ENCODE assay signal across 8 cellular contexts in the genomic region with DNA sequence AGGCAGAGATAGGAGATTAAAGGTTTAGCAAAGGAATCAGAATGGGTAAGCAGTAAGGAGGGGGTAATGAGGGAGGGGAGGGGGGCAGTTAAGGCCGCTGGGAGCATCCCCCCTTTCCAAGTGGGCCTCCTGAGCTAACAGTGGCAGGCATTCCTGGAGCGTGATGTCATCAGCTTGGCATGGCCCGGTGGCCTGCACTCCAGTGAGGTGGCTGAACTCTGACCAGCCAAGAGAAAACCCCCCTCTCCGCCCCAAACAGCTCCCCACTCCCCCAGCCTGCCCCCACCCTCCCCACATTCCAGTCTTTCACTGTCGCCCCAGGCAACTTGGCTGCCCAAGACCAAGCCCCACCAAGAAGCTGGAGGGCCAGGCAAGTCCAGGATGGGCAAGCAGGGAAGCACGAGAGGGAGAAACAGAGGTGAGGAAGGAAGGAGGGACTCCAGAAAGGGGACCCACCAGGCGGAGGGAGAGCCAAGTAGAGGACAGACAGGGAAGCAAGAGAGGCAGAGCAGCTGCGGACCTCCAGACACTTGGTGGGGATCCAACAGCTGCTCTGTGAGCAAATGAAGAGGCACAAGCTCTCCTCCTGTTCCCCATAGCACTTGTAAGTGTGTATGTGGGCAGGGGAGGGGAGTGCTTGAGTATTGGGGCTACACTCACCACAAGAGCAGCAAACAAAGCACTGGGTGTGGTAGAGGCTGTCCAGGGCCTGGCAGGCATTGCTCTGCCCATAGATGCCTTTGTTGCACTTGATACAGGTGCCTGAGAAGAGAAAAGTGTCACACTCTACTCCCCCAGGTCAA. TPM values are rescaled to one million over a fixed set of nuclear protein-coding genes. Genes with fewer than 3 reads are reported as not detected.
A peak's percentile ranks its signal among the peaks of the same experiment; 100 is the strongest.
DNase-seq lines count a peak whose midpoint lies in the region; ATAC-seq and TF ChIP-seq lines count a peak whose summit lies in the region.

No MANE protein-coding gene starts in this region.

- no peaks in the 10 kb centered on the region for H3K27me3 Mint-ChIP-seq in Caco-2 (ENCODE audit: insufficient read depth, unreplicated experiment)

- BruUV-seq in Caco-2 (replicated peaks; lab: Mats Ljungman, UMichigan): no TSS peak

- H3K4me1 ChIP-seq in Caco-2 (peaks cover 58% of the 10 kb centered on the region), NT2/D1 (ENCODE audit: insufficient read depth, insufficient read length) (peaks cover 29% of the 10 kb centered on the region), neuron (ENCODE audit: insufficient read depth, low read length) (peaks cover 49% of the 10 kb centered on the region)

- H3K4me3 ChIP-seq in Caco-2 (ENCODE audit: low read depth, low read length) (peak overlapping the region; percentile 2; the same call in 1 of the 2 replicates), NT2/D1 (ENCODE audit: insufficient read length, low read depth) (no peak overlapping the region), fibroblast of mammary gland (ENCODE audit: control insufficient read depth, low read depth, low read length) (no peak overlapping the region), neuron (ENCODE audit: low read length) (peak overlapping the region; percentile 89)

- H3K4me3 Mint-ChIP-seq in Caco-2 (ENCODE audit: unreplicated experiment): no peak overlapping the region

- DNase-seq in Caco-2 (peak; percentile 96 to 98), NT2/D1 (ENCODE audit: low read depth, low spot score) (peak; percentile 92), fibroblast of mammary gland (ENCODE audit: low read depth) (peak; percentile 55), NOMO-1 treated with dmso at 0.1 percent for 144 hours (lab: John Stamatoyannopoulos, UW; ENCODE audit: unreplicated experiment) (no peak), GF-D8 (lab: John Stamatoyannopoulos, UW) (no peak), AML-193 (lab: John Stamatoyannopoulos, UW) (no peak)

- H3K9ac ChIP-seq in NT2/D1 (ENCODE audit: insufficient read length, low read depth): peak overlapping the region; percentile 65

- H3K36me3 Mint-ChIP-seq in Caco-2 (ENCODE audit: insufficient read depth, unreplicated experiment): peaks cover 82% of the 10 kb centered on the region

- peak overlapping the region; percentile 88 for H3K27ac Mint-ChIP-seq in Caco-2 (ENCODE audit: unreplicated experiment)

- H3K36me3 ChIP-seq in Caco-2 (ENCODE audit: control insufficient read depth, insufficient read depth, low read length): peaks cover 11% of the 10 kb centered on the region
- peaks cover 8% of the 10 kb centered on the region for H3K36me3 ChIP-seq in NT2/D1 (ENCODE audit: insufficient read depth, insufficient read length, low read length)
- H3K36me3 ChIP-seq in neuron (ENCODE audit: insufficient read depth, low read length): peaks cover 60% of the 10 kb centered on the region

- no peak for ATAC-seq in HG02852 (IDR thresholded peaks at IDR 0.05; ENCODE audit: unreplicated experiment)

- POLR2A ChIA-PET in Caco-2 (lab: Charles Lee): interaction anchor here (0.5 to 2.4 kb wide), 13 partner anchors 8 to 1131 kb away, joined by 3 to 25 read pairs (median 5); partner anchors contain the start of genes ACIN1, C14orf119, CDH24 and HAUS4

- no peaks in the 10 kb centered on the region for H3K9me3 ChIP-seq in Caco-2
- 0 out of 2 replicates have a peak, but pooled peaks cover 3% of the 10 kb centered on the region for H3K9me3 ChIP-seq in NT2/D1 (ENCODE audit: insufficient read depth, low read length)
- H3K9me3 ChIP-seq in neuron (ENCODE audit: low read length): no peaks in the 10 kb centered on the region

- intact Hi-C loops in Caco-2 (cut with micrococcal nuclease; ENCODE audit: unreplicated experiment): loop anchor here (1.0 to 5.0 kb wide), 5 partner anchors 21 to 416 kb away; partner anchors contain the start of genes HAUS4, PRMT5 and RBM23

- H3K9me3 Mint-ChIP-seq in Caco-2 (ENCODE audit: unreplicated experiment): no peaks in the 10 kb centered on the region

- H2AFZ ChIP-seq in neuron (ENCODE audit: low read depth, low read length): no peak overlapping the region

- H3K27me3 ChIP-seq in Caco-2 (replicated peaks; ENCODE audit: control insufficient read depth, insufficient read depth, low read length) (no peaks in the 10 kb centered on the region), NT2/D1 (ENCODE audit: insufficient read depth, insufficient read length) (no peaks in the 10 kb centered on the region), neuron (ENCODE audit: insufficient read depth, low read length) (no peaks in the 10 kb centered on the region)

- CTCF ChIA-PET in Caco-2 (lab: Charles Lee): interaction anchor here (0.6 to 3.6 kb wide), 12 partner anchors 8 to 1183 kb away, joined by 3 to 36 read pairs (median 6); partner anchors contain the start of genes HAUS4, IRF9 and PRMT5

- TF ChIP-seq CTCF in Caco-2 (IDR thresholded peaks at IDR 0.05; ENCODE audit: insufficient read depth in 1 of 2, low read depth in 1 of 2, low read length in 1 of 2, severe bottlenecking in 1 of 2, unreplicated experiment in 1 of 2) (no peak), fibroblast of mammary gland (conservative IDR thresholded peaks at IDR 0.05; ENCODE audit: control insufficient read depth, insufficient read depth, low read depth, low read length) (no peak)

- peaks cover 45% of the 10 kb centered on the region for H3K4me1 Mint-ChIP-seq in Caco-2 (ENCODE audit: low read depth, unreplicated experiment)

RNA-seq across cellular contexts. Expression of gene AJUBA, which starts 4.5 kb away (rescaled TPM):
- 184 and 211 TPM in 2 replicates for total RNA-seq in Caco-2 (2022)

RNA-seq across cellular contexts. Expression of gene HAUS4, which starts 21.0 kb away (rescaled TPM):
- total RNA-seq in Caco-2 (2022): 67.7 and 70.7 TPM in 2 replicates

RNA-seq across cellular contexts. Expression of gene C14orf93, which starts 32.1 kb away (rescaled TPM):
- 7.2 and 7.8 TPM in 2 replicates for total RNA-seq in Caco-2 (2022)

RNA-seq across cellular contexts. Expression of gene PRMT5, which starts 48.7 kb away (rescaled TPM):
- total RNA-seq in Caco-2 (2022): 107 and 111 TPM in 2 replicates

RNA-seq across cellular contexts. Expression of gene PSMB5, which starts 56.8 kb away (rescaled TPM):
- total RNA-seq in Caco-2 (2022): 172 and 189 TPM in 2 replicates

Comparison
In these comparisons a context has a peak if more than half of its experiments do, and no peak if none do; other contexts are left out.
1. DNase-seq: peak in Caco-2 (2 of 2), NT2/D1 (single experiment) and fibroblast of mammary gland (single experiment); none in NOMO-1 treated with dmso at 0.1 percent for 144 hours (single experiment), GF-D8 (single experiment) and AML-193 (0 of 2).
2. H3K4me3 ChIP-seq: peak in Caco-2 (single experiment) and neuron (single experiment); none in NT2/D1 (single experiment) and fibroblast of mammary gland (single experiment).